ENCODE assay signal across 8 cellular contexts in the genomic region with DNA sequence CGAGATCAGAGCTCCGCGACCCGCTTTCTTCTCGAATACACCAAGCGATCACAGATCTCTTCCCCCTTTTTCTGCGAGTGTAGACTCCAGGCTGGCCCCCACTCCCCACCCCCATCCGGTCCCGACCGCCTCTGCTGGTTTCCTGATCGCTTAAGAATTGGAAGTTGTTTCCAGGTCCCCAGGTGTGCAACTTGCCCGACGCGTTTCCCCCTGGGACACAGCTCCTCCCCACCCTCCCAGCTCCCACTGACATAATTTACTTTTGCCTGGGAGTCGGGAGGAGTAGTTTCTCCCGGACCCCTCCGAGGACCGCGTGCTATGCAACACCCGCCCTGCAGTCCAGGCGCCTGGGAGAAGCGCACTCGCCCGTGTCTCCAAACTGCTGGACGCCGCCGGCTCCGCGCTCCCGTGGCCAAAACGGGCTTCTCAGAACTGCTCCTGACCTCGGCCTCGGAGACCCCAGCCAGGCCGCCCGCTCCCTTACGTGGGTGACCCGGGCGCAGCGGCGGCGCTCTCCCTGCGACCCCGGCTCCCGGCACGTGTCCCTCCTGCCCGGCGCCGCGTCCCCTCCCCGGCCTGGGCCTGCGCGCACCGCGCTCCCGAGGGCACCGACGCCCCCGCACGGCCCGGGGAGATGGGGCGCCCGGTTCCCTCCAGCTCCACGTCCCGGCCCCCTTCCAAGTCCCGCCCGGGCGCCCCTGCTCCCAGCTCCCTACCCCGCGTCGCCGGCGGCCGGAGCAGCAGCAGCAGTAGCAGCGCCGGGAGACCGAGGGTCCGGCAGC. TPM values are rescaled to one million over a fixed set of nuclear protein-coding genes. Genes with fewer than 3 reads are reported as not detected.
DNase-seq lines count a peak whose midpoint lies in the region; ATAC-seq and TF ChIP-seq lines count a peak whose summit lies in the region.

No MANE protein-coding gene starts in this region.

- H3K4me1 ChIP-seq in left lung, result peaks cover 4 to 53% of the 10 kb centered on the region in 2 donors

- no peaks in the 10 kb centered on the region for H3K9me3 Mint-ChIP-seq in CD14-positive monocyte
- H3K9me3 Mint-ChIP-seq in central memory CD8-positive, alpha-beta T cell, result no peaks in the 10 kb centered on the region

- H3K27me3 ChIP-seq in WERI-Rb-1 (ENCODE audit: insufficient read depth, low read depth, severe bottlenecking) (peaks cover 26% of the 10 kb centered on the region), left lung (no peaks in the 10 kb centered on the region)

- DNase-seq in CD14-positive monocyte (ENCODE audit: low spot score) (no peak), WERI-Rb-1 (no peak), left lung (peak; percentile 58 to 87), NCI-H82 (lab: John Stamatoyannopoulos, UW) (no peak)
- DNase-seq in central memory CD8-positive, alpha-beta T cell (ENCODE audit: low spot score in 2 of 2), result no peak
- peak; percentile 34 to 36 for DNase-seq in stimulated activated CD4-positive, alpha-beta T cell treated with anti-CD3 and anti-CD28 coated beads, Interleukin-4, amount 100 ng/mL, for 48 hours (ENCODE audit: low read depth in 2 of 2)

- peak overlapping the region; percentile 89 to 95 (median 93) for H3K27ac Mint-ChIP-seq in CD14-positive monocyte
- H3K27ac Mint-ChIP-seq in central memory CD8-positive, alpha-beta T cell (ENCODE audit: low read depth), result peak overlapping the region; percentile 89

- H3K4me3 ChIP-seq in WERI-Rb-1 (ENCODE audit: low read depth, low read length), result peak overlapping the region; percentile 29; the same call in 1 of the 2 replicates
- peak overlapping the region; percentile 79 to 92 for H3K4me3 ChIP-seq in left lung

- peak; percentile 19 for ATAC-seq in GM19397 (IDR thresholded peaks at IDR 0.05; ENCODE audit: unreplicated experiment)
- ATAC-seq in HG03521 (IDR thresholded peaks at IDR 0.05; ENCODE audit: unreplicated experiment), result peak; percentile 15
- peak; percentile 16 for ATAC-seq in central memory CD8-positive, alpha-beta T cell (replicated peaks; ENCODE audit: extremely low read depth, poor library complexity, severe bottlenecking)
- peak; percentile 59 for ATAC-seq in left lung

- H3K27ac ChIP-seq in WERI-Rb-1 (no peak overlapping the region), left lung (peak overlapping the region; percentile 97 to 98)

- H3K36me3 ChIP-seq in WERI-Rb-1, result no peaks in the 10 kb centered on the region
- H3K36me3 ChIP-seq in left lung, result no peaks in the 10 kb centered on the region

- H3K9me3 ChIP-seq in WERI-Rb-1 (ENCODE audit: severe bottlenecking), result no peaks in the 10 kb centered on the region
- no peaks in the 10 kb centered on the region for H3K9me3 ChIP-seq in left lung

- TF ChIP-seq CTCF in CD14-positive monocyte (IDR thresholded peaks at IDR 0.05), result no peak
- TF ChIP-seq CTCF in WERI-Rb-1 (IDR thresholded peaks at IDR 0.05; ENCODE audit: low read depth, low read length), result no peak
- no peak for TF ChIP-seq CTCF in left lung (IDR thresholded peaks at IDR 0.05)

- H3K36me3 Mint-ChIP-seq in CD14-positive monocyte, result peaks cover 0 to 7% of the 10 kb centered on the region in 2 donors
- peaks cover 1% of the 10 kb centered on the region for H3K36me3 Mint-ChIP-seq in central memory CD8-positive, alpha-beta T cell (ENCODE audit: insufficient read depth)

- peaks cover 5 to 8% (median 7%) of the 10 kb centered on the region in 3 donors for H3K27me3 Mint-ChIP-seq in CD14-positive monocyte (ENCODE audit: low read depth in 3 of 3)
- no peaks in the 10 kb centered on the region for H3K27me3 Mint-ChIP-seq in central memory CD8-positive, alpha-beta T cell

- intact Hi-C loops in CD14-positive monocyte (cut with micrococcal nuclease) (loop anchor here in 1 of 2 donors (2.0 to 10.0 kb wide), 2 partner anchors 88 to 292 kb away; a partner anchor contains a TSS), left lung (cut with DNase I) (no loop called here)

- H3K4me3 Mint-ChIP-seq in CD14-positive monocyte, result peak overlapping the region; percentile 98 to 99
- H3K4me3 Mint-ChIP-seq in central memory CD8-positive, alpha-beta T cell, result peak overlapping the region; percentile 92

- H3K4me1 Mint-ChIP-seq in CD14-positive monocyte, result peaks cover 28% of the 10 kb centered on the region
- H3K4me1 Mint-ChIP-seq in central memory CD8-positive, alpha-beta T cell, result peaks cover 35% of the 10 kb centered on the region

RNA-seq across cellular contexts. Expression of a gene that starts 0.5 kb away (rescaled TPM):
- 10 to 100 TPM; 12.4 to 12.6 TPM for polyA plus RNA-seq in CD14-positive monocyte
- total RNA-seq in left lung, result 10 to 100 TPM; 14.7 to 46.2 TPM

Comparison
In these comparisons a context has a peak if more than half of its experiments do, and no peak if none do; other contexts are left out.
1. DNase-seq: peak in left lung (2 of 2) and stimulated activated CD4-positive, alpha-beta T cell treated with anti-CD3 and anti-CD28 coated beads, Interleukin-4, amount 100 ng/mL, for 48 hours (2 of 2); none in CD14-positive monocyte (single experiment), WERI-Rb-1 (single experiment), central memory CD8-positive, alpha-beta T cell (0 of 2) and NCI-H82 (single experiment).
2. Peak in every context shown above with its lines, with median percentiles within 50 percentile points of each other: ATAC-seq.